ENCODE assay signal across 8 cellular contexts in genomic region chr16:1309888-1310831, GRCh38. TPM values are rescaled to one million over a fixed set of nuclear protein-coding genes. Genes with fewer than 3 reads are reported as not detected.
A peak's percentile ranks its signal among the peaks of the same experiment; 100 is the strongest.
DNase-seq lines count a peak whose midpoint lies in the region; ATAC-seq and TF ChIP-seq lines count a peak whose summit lies in the region.

No MANE protein-coding gene starts in this region.

- 3% methylated on average over 16 to 19 of the region's 77 CpGs for WGBS in gastroesophageal sphincter (ENCODE audit: low coverage in 1 of 2), 2 donors

- H3K9me2 ChIP-seq in OCI-LY1 (ENCODE audit: low read depth, low read length) = no peaks in the 10 kb centered on the region

- H3K9me3 ChIP-seq in CD8-positive, alpha-beta memory T cell (ENCODE audit: low read length) = no peaks in the 10 kb centered on the region
- H3K9me3 ChIP-seq in OCI-LY1 (ENCODE audit: low read length) (no peaks in the 10 kb centered on the region), gastroesophageal sphincter (no peaks in the 10 kb centered on the region)

- H2AFZ ChIP-seq in OCI-LY1 (ENCODE audit: low read length) = no peak overlapping the region

- H3K4me3 ChIP-seq in CD8-positive, alpha-beta memory T cell (ENCODE audit: low read length) = peak overlapping the region; percentile 81
- peak overlapping the region; percentile 96 for H3K4me3 ChIP-seq in OCI-LY1 (ENCODE audit: low read depth, low read length, poor library complexity, severe bottlenecking)
- H3K4me3 ChIP-seq in gastroesophageal sphincter = peak overlapping the region; percentile 78 to 81

- peak overlapping the region; percentile 58 for H3K27ac ChIP-seq in CD8-positive, alpha-beta memory T cell (ENCODE audit: low read depth, low read length)
- H3K27ac ChIP-seq in OCI-LY1 (ENCODE audit: low read depth, low read length, poor library complexity, severe bottlenecking) (peak overlapping the region; percentile 58), gastroesophageal sphincter (peak overlapping the region in 3 of 4 donors; percentile 88 to 98 (median 96))

- H3K4me2 ChIP-seq in OCI-LY1 (ENCODE audit: low read length) = peak overlapping the region; percentile 90

- H3K27me3 Mint-ChIP-seq in CD8-positive, alpha-beta memory T cell = no peaks in the 10 kb centered on the region

- peak overlapping the region; percentile 92 for H3K9ac ChIP-seq in OCI-LY1 (ENCODE audit: low read length)

- H3K9me3 Mint-ChIP-seq in CD8-positive, alpha-beta memory T cell = no peaks in the 10 kb centered on the region

- no peaks in the 10 kb centered on the region for H4K20me1 ChIP-seq in OCI-LY1 (ENCODE audit: insufficient read depth, low read length)

- CTCF ChIA-PET in CD8-positive, alpha-beta memory T cell (lab: Charles Lee) = interaction anchor here (1.3 to 1.6 kb wide), 2 partner anchors 9 to 33 kb away, joined by 4 to 6 read pairs; no protein-coding TSS in a partner anchor
- CTCF ChIA-PET in HEK293T (lab: Yijun Ruan, JAX) = no interaction called here

- peaks cover 45% of the 10 kb centered on the region for H3K79me2 ChIP-seq in OCI-LY1 (ENCODE audit: insufficient read depth, low read length)

- no peaks in the 10 kb centered on the region for H3K27me3 ChIP-seq in CD8-positive, alpha-beta memory T cell (ENCODE audit: insufficient read depth, low read length, poor library complexity, severe bottlenecking)
- H3K27me3 ChIP-seq in OCI-LY1 (ENCODE audit: insufficient read depth, low read length) (no peaks in the 10 kb centered on the region), gastroesophageal sphincter (no peaks in the 10 kb centered on the region)

- peaks cover 0 to 41% (median 0%) of the 10 kb centered on the region in 3 donors for H3K36me3 Mint-ChIP-seq in CD8-positive, alpha-beta memory T cell

- peak; percentile 62 to 77 (median 64) for DNase-seq in CD8-positive, alpha-beta memory T cell
- DNase-seq in HEK293T (ENCODE audit: extremely low spot score) = no peak
- peak; percentile 50 for DNase-seq in activated T-helper 9 cell treated with anti-CD3 and anti-CD28 coated beads, Interleukin-2, amount 50 U/mL, for 16 hours (ENCODE audit: low read depth)
- DNase-seq in posterior vena cava (ENCODE audit: low spot score) = peak; percentile 90
- no peak for DNase-seq in KG1 (lab: John Stamatoyannopoulos, UW)
- no peak for DNase-seq in amniotic stem cell (lab: John Stamatoyannopoulos, UW)

- no peak for TF ChIP-seq EP300 in gastroesophageal sphincter (IDR thresholded peaks at IDR 0.05)

- H3K4me1 Mint-ChIP-seq in CD8-positive, alpha-beta memory T cell = peaks cover 25 to 54% (median 26%) of the 10 kb centered on the region in 3 donors

- intact Hi-C loops in posterior vena cava (cut with DNase I) = no loop called here

- TF ChIP-seq POLR2A in gastroesophageal sphincter (IDR thresholded peaks at IDR 0.05) = no peak

- ATAC-seq in gastroesophageal sphincter = peak; percentile 41

- peak overlapping the region; percentile 90 to 98 (median 96) for H3K27ac Mint-ChIP-seq in CD8-positive, alpha-beta memory T cell

- H3K36me3 ChIP-seq in CD8-positive, alpha-beta memory T cell (ENCODE audit: insufficient read depth, low read length) = peaks cover 21% of the 10 kb centered on the region
- H3K36me3 ChIP-seq in OCI-LY1 (ENCODE audit: insufficient read depth, low read length) (peaks cover 40% of the 10 kb centered on the region), gastroesophageal sphincter (peaks cover 0 to 22% of the 10 kb centered on the region in 2 donors)

- POLR2A ChIA-PET in CD8-positive, alpha-beta memory T cell (lab: Charles Lee) = interaction anchor here (1.0 to 1.8 kb wide), 4 partner anchors 20 to 229 kb away, joined by 3 to 14 read pairs (median 9); partner anchors contain the start of gene UQCC4
- POLR2A ChIA-PET in HEK293T (lab: Yijun Ruan, JAX) = interaction anchor here (1.0 kb wide), 2 partner anchors 10 to 19 kb away, joined by 3 read pairs; no protein-coding TSS in a partner anchor

- peaks cover 37% of the 10 kb centered on the region for H3K4me1 ChIP-seq in CD8-positive, alpha-beta memory T cell (ENCODE audit: insufficient read depth, low read length)
- H3K4me1 ChIP-seq in OCI-LY1 (ENCODE audit: insufficient read depth, low read length, severe bottlenecking) (peaks cover 17% of the 10 kb centered on the region), gastroesophageal sphincter (peaks cover 0 to 58% (median 31%) of the 10 kb centered on the region in 3 donors)

- H3K4me3 Mint-ChIP-seq in CD8-positive, alpha-beta memory T cell = peak overlapping the region; percentile 94 to 99 (median 96)

- H3F3A ChIP-seq in OCI-LY1 (ENCODE audit: insufficient read depth, low read length) = no peaks in the 10 kb centered on the region

- TF ChIP-seq CTCF in OCI-LY1 (IDR thresholded peaks at IDR 0.05; ENCODE audit: low read length) = no peak
- TF ChIP-seq CTCF in gastroesophageal sphincter (IDR thresholded peaks at IDR 0.05) = no peak

TF ChIP-seq in HEK293T, 16 proteins besides CTCF, POLR2A, EP300 and RAD21:
- TF ChIP-seq ARNT (IDR thresholded peaks at IDR 0.05) (no peak), FOXM1 (IDR thresholded peaks at IDR 0.05; ENCODE audit: borderline replicate concordance) (peak; percentile 36; the same call in 1 of the 2 replicates), FOXA1 (IDR thresholded peaks at IDR 0.05) (no peak), LEF1 (IDR thresholded peaks at IDR 0.05; ENCODE audit: borderline replicate concordance) (no peak), L3MBTL2 (conservative IDR thresholded peaks at IDR 0.05) (no peak), HDGF (IDR thresholded peaks at IDR 0.05; ENCODE audit: borderline replicate concordance) (no peak), NFRKB (IDR thresholded peaks at IDR 0.05) (no peak)

RNA-seq across cellular contexts. Expression of gene UBE2I, which starts 0.7 kb away (rescaled TPM):
- 100 to 1,000 TPM; 238 to 257 TPM for total RNA-seq in CD8-positive, alpha-beta memory T cell
- polyA plus RNA-seq in CD8-positive, alpha-beta memory T cell = 101 TPM
- total RNA-seq in gastroesophageal sphincter = 10 to 100 TPM; 53.3 to 95.9 (median 76.9) TPM
- 10 to 100 TPM; 68.0 to 68.4 TPM for total RNA-seq in posterior vena cava

RNA-seq across cellular contexts. Expression of gene BAIAP3, which starts 23.3 kb away (rescaled TPM):
- 1 to 10 TPM; 7.2 to 7.5 TPM for total RNA-seq in CD8-positive, alpha-beta memory T cell
- 8.3 TPM for polyA plus RNA-seq in CD8-positive, alpha-beta memory T cell
- total RNA-seq in gastroesophageal sphincter (10 to 100 TPM in 1 of 4 donors, 1 to 10 TPM in 3; 1.1 to 14.2 (median 3.0) TPM), posterior vena cava (under 1 TPM; 0.24 to 0.56 TPM)

RNA-seq across cellular contexts. Expression of gene TSR3, which starts 41.5 kb away (rescaled TPM):
- 100 to 1,000 TPM in 1 of 2 experiments, 10 to 100 TPM in 1; 91.8 to 102 TPM for total RNA-seq in CD8-positive, alpha-beta memory T cell
- 109 TPM for polyA plus RNA-seq in CD8-positive, alpha-beta memory T cell
- 100 to 1,000 TPM in 3 of 4 donors, 10 to 100 TPM in 1; 63.7 to 107 (median 103) TPM for total RNA-seq in gastroesophageal sphincter
- 10 to 100 TPM; 40.4 to 40.7 TPM for total RNA-seq in posterior vena cava

RNA-seq across cellular contexts. Expression of gene GNPTG, which starts 41.6 kb away (rescaled TPM):
- 10 to 100 TPM; 32.3 to 34.4 TPM for total RNA-seq in CD8-positive, alpha-beta memory T cell
- 63.3 TPM for polyA plus RNA-seq in CD8-positive, alpha-beta memory T cell
- total RNA-seq in gastroesophageal sphincter = 10 to 100 TPM; 45.1 to 55.3 (median 50.5) TPM
- total RNA-seq in posterior vena cava = 10 to 100 TPM; 48.4 to 55.6 TPM

RNA-seq across cellular contexts. Expression of gene TPSD1, which starts 54.3 kb away (rescaled TPM):
- not detected for total RNA-seq in CD8-positive, alpha-beta memory T cell
- polyA plus RNA-seq in CD8-positive, alpha-beta memory T cell = not detected
- total RNA-seq in gastroesophageal sphincter (1 to 10 TPM in 3 of 4 donors, not detected in 1; 2.8 to 6.4 (median 3.7) TPM), posterior vena cava (1 to 10 TPM in 1 of 2 donors, under 1 TPM in 1; 0.57 to 4.1 TPM)

Comparison
In these comparisons a context has a peak if more than half of its experiments do, and no peak if none do; other contexts are left out.
1. DNase-seq: peak in CD8-positive, alpha-beta memory T cell (5 of 5), activated T-helper 9 cell treated with anti-CD3 and anti-CD28 coated beads, Interleukin-2, amount 50 U/mL, for 16 hours (single experiment) and posterior vena cava (single experiment); none in HEK293T (single experiment), KG1 (single experiment) and amniotic stem cell (single experiment).
2. Peak in every context shown above with its lines, with median percentiles within 50 percentile points of each other: H3K27ac ChIP-seq and H3K4me3 ChIP-seq.